Comparison of ENCODE assay signal across 10 cellular contexts in genomic region chr17:43791589-43791988, GRCh38. TPM values are rescaled to one million over a fixed set of nuclear protein-coding genes. Genes with fewer than 3 reads are reported as not detected.
DNase-seq lines count a peak whose midpoint lies in the region; ATAC-seq, FAIRE-seq and TF ChIP-seq lines count a peak whose summit lies in the region.
"Had no signal": no experiment of that assay in that cellular context is flagged by ENCODE, and none has a peak within 500 bp of the region (broad histone marks: within the 10 kb centered on the region; RNA-seq: fewer than 3 reads in every experiment).

No MANE protein-coding gene starts in this region.

- H3K36me3 ChIP-seq in left ventricle myocardium inferior (no peaks in the 10 kb centered on the region), MM.1S (replicated peaks; ENCODE audit: insufficient read depth, low read length) (no peaks in the 10 kb centered on the region)

- H3K9me3 ChIP-seq in left ventricle myocardium inferior (replicated peaks): peaks cover 8% of the 10 kb centered on the region
- no peaks in the 10 kb centered on the region for H3K9me3 ChIP-seq in MM.1S (replicated peaks; ENCODE audit: insufficient read depth, low read length)

- no peaks in the 10 kb centered on the region for H3K4me1 ChIP-seq in left ventricle myocardium inferior
- no peaks in the 10 kb centered on the region for H3K4me1 ChIP-seq in MM.1S (ENCODE audit: low read length)

- H3F3A ChIP-seq in MM.1S (ENCODE audit: insufficient read depth, low read length): no peaks in the 10 kb centered on the region

- no peak for DNase-seq in Right ventricle myocardium superior
- no peak for DNase-seq in left ventricle myocardium inferior
- peak; percentile 97 for DNase-seq in NCI-H82 (lab: John Stamatoyannopoulos, UW)
- peak; percentile 78 for DNase-seq in epithelial cell of esophagus (ENCODE audit: low read depth)
- DNase-seq in urothelium cell line (ENCODE audit: low spot score): peak; percentile 61
- no peak for DNase-seq in MM.1S
- DNase-seq in activated CD8-positive, alpha-beta memory T cell treated with anti-CD3 and anti-CD28 coated beads, Interleukin-2, amount 50 U/mL, for 48 hours: no peak
- DNase-seq: DND-41 had no signal

- H3K27me3 ChIP-seq in left ventricle myocardium inferior (ENCODE audit: low read depth) (no peaks in the 10 kb centered on the region), MM.1S (replicated peaks; ENCODE audit: insufficient read depth, low read length) (peaks cover 20% of the 10 kb centered on the region)

- FAIRE-seq in urothelium cell line (lab: Jason Lieb, UNC): peak; percentile 56

- no peaks in the 10 kb centered on the region for H3K79me2 ChIP-seq in MM.1S (ENCODE audit: low read length)

- intact Hi-C loops in Right ventricle myocardium superior (cut with DNase I) (no loop called here), left ventricle myocardium inferior (cut with micrococcal nuclease) (no loop called here)

- H3K4me2 ChIP-seq in MM.1S (ENCODE audit: low read depth, low read length): no peak overlapping the region
- H3K4me2 ChIP-seq: KMS-11 had no signal

- H3K27ac ChIP-seq in left ventricle myocardium inferior (replicated peaks) (no peak overlapping the region), MM.1S (ENCODE audit: low read length) (no peak overlapping the region)
- H3K27ac ChIP-seq: KMS-11 had no signal

- H4K20me1 ChIP-seq in MM.1S (ENCODE audit: insufficient read depth, low read length): no peaks in the 10 kb centered on the region

- H3K9me2 ChIP-seq in MM.1S (replicated peaks; ENCODE audit: insufficient read depth, low read length): no peaks in the 10 kb centered on the region

- H2AFZ ChIP-seq in MM.1S (ENCODE audit: low read length): no peak overlapping the region

- TF ChIP-seq CTCF in left ventricle myocardium inferior (IDR thresholded peaks at IDR 0.05; ENCODE audit: borderline replicate concordance) (no peak), epithelial cell of esophagus (IDR thresholded peaks at IDR 0.05; ENCODE audit: insufficient read depth, low read depth, low read length, missing control alignments) (no peak), MM.1S (IDR thresholded peaks at IDR 0.05; ENCODE audit: low read length) (no peak)

- ATAC-seq in Right ventricle myocardium superior (ENCODE audit: poor library complexity) (peak; percentile 53), GM21786 (IDR thresholded peaks at IDR 0.05; ENCODE audit: unreplicated experiment) (no peak)

- no peak overlapping the region for H3K4me3 ChIP-seq in left ventricle myocardium inferior
- H3K4me3 ChIP-seq in epithelial cell of esophagus (ENCODE audit: low read length): no peak overlapping the region
- H3K4me3 ChIP-seq in MM.1S (ENCODE audit: low read length): no peak overlapping the region

- H3K9ac ChIP-seq in MM.1S (ENCODE audit: low read length): no peak overlapping the region
- H3K9ac ChIP-seq: KMS-11 had no signal

RNA-seq across cellular contexts. Expression of gene CFAP97D1, which starts 11.4 kb away (rescaled TPM):
- total RNA-seq in Right ventricle myocardium superior (not detected), left ventricle myocardium inferior (0.05 TPM)

RNA-seq across cellular contexts. Expression of gene DUSP3, which starts 12.8 kb away (rescaled TPM):
- total RNA-seq in Right ventricle myocardium superior: 224 TPM
- 293 TPM for total RNA-seq in left ventricle myocardium inferior

RNA-seq across cellular contexts. Expression of gene SOST, which starts 33.0 kb away (rescaled TPM):
- total RNA-seq in Right ventricle myocardium superior (not detected), left ventricle myocardium inferior (0.14 TPM)

RNA-seq across cellular contexts. Expression of gene MPP3, which starts 41.4 kb away (rescaled TPM):
- total RNA-seq in Right ventricle myocardium superior (48.5 TPM), left ventricle myocardium inferior (35.2 TPM)

RNA-seq across cellular contexts. Expression of gene CD300LG, which starts 55.4 kb away (rescaled TPM):
- total RNA-seq in Right ventricle myocardium superior (17.5 TPM), left ventricle myocardium inferior (12.6 TPM)

Comparison
In these comparisons a context has a peak if more than half of its experiments do, and no peak if none do; other contexts are left out.
1. DNase-seq: peak in NCI-H82 (single experiment), epithelial cell of esophagus (single experiment) and urothelium cell line (single experiment); none in Right ventricle myocardium superior (single experiment), left ventricle myocardium inferior (single experiment), MM.1S (single experiment) and activated CD8-positive, alpha-beta memory T cell treated with anti-CD3 and anti-CD28 coated beads, Interleukin-2, amount 50 U/mL, for 48 hours (single experiment).